Comparison of ENCODE assay signal across 23 cellular contexts in the genomic region with DNA sequence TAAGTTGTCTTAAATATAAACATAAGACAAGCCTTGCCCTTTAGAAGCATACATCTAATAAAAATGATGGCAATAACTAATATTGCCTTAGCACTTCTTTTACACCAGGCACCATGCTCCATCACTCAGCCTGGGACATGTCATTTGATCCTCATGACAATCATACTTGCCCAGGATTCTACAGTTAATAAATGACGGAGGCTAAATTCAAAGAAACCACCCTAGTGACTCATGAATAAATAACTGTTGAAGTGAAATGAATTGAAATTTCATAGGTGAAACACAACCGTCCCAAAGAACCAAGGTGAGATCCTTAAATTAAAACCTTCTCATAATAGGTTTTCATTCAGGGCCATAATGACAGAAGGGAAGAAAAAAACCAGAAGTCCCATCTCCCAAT.
DNase-seq lines count a peak whose midpoint lies in the region; ATAC-seq and FAIRE-seq lines count a peak whose summit lies in the region.
"Had no signal": no experiment of that assay in that cellular context is flagged by ENCODE, and none has a peak within 500 bp of the region (broad histone marks: within the 10 kb centered on the region; RNA-seq: fewer than 3 reads in every experiment).

No MANE protein-coding gene starts in this region.

- in situ Hi-C loops in ACHN (cut with HindIII; ENCODE audit: low pct_ligation_motif_present, low pct_unique_long_range_greater_than_20kb, low sequenced_read_pairs) = no loop called here

- ATAC-seq in HG02981 (IDR thresholded peaks at IDR 0.05; ENCODE audit: unreplicated experiment) = no peak

- FAIRE-seq in RCC 7860 (lab: Jason Lieb, UNC) = peak; percentile 88
- FAIRE-seq: A204.1, D721Med, G401.6, GM12891, GM19239 had no signal

- peak; percentile 84 for DNase-seq in ACHN
- DNase-seq in RCC 7860 (ENCODE audit: low spot score) = peak; percentile 20
- peak; percentile 37 for DNase-seq in kidney tubule cell (ENCODE audit: low spot score)
- no peak for DNase-seq in caudate nucleus (lab: John Stamatoyannopoulos, UW)
- no peak for DNase-seq in NCI-H1092 (lab: John Stamatoyannopoulos, UW)
- no peak for DNase-seq in activated CD8-positive, alpha-beta memory T cell treated with anti-CD3 and anti-CD28 coated beads, Interleukin-2, amount 50 U/mL, for 48 hours
- DNase-seq: 8988T; BE2C; C1 segment of cervical spinal cord; Calu3; CD4-positive, alpha-beta memory T cell; CD4-positive, CD25-positive, alpha-beta regulatory T cell; CD8-positive, alpha-beta memory T cell; COR-L47; DMS79 treated with DMSO at 0.1 percent for 48 hours; GF-D8 had no signal

- no peak overlapping the region for H3K27ac ChIP-seq in caudate nucleus (ENCODE audit: low read depth, low read length)
- H3K27ac ChIP-seq: BLaER1 had no signal

Comparison
In these comparisons a context has a peak if more than half of its experiments do, and no peak if none do; other contexts are left out.
1. DNase-seq: peak in ACHN (single experiment), RCC 7860 (single experiment) and kidney tubule cell (single experiment); none in caudate nucleus (0 of 61), NCI-H1092 (single experiment) and activated CD8-positive, alpha-beta memory T cell treated with anti-CD3 and anti-CD28 coated beads, Interleukin-2, amount 50 U/mL, for 48 hours (single experiment).